ENCODE assay signal across 1 cellular context in the genomic region with DNA sequence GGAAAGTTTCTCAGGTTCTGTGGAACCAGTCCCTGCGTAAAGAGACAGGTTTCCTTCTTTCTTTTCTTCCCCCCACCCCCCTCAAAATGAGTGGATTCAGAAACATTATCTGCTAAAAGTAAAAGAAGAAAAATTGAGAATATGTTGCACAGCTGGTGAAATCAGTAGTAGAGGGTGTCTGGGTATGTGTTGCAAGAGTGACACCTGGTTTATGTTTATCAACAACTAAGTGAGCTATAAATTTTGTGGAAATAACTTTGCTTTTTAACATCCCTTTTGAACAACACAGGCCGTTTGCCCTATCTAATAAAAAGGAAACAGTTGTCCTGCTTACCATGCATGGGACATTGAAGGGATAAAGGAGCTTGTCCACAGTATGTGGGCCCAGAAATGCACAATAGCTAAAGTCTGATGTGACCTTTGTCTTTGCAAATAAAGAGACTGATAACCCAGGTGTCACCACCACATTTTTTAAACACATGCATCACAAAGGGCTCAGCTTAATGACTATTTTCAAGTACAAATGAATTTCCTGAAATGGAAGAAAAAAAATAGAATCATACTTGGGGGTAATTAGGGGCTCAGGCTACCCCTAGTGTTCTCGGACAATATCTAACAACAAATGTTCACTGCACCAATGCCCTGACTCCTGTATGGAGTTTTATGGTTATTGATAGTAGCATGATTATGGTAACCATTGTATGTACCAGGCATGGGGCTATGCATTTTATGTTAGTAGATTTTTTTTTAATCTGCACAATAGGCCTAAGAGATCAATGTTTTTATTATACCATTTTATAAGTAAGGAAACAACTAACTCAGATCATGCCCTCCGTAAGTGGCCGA.
A peak's percentile ranks its signal among the peaks of the same experiment; 100 is the strongest.
TF ChIP-seq lines count a peak whose summit lies in the region.

No MANE protein-coding gene starts in this region.

TF ChIP-seq in HepG2, 621 proteins besides CTCF, POLR2A, EP300 and RAD21 (continued from another document and continues in another):
- peak; percentile 64; the same call in 1 of the 2 replicates for TF ChIP-seq RERE (CRISPR knock-in tag; IDR thresholded peaks at IDR 0.05; ENCODE audit: low read depth)
- no peak for TF ChIP-seq GPBP1L1 (CRISPR knock-in tag; IDR thresholded peaks at IDR 0.05)
- TF ChIP-seq ZNF768 (CRISPR knock-in tag; IDR thresholded peaks at IDR 0.05), result no peak
- no peak for TF ChIP-seq MATR3 (CRISPR knock-in tag; IDR thresholded peaks at IDR 0.05)
- no peak for TF ChIP-seq MBD4 (IDR thresholded peaks at IDR 0.05; ENCODE audit: borderline replicate concordance, low read length)
- no peak for TF ChIP-seq SNAI1 (CRISPR knock-in tag; IDR thresholded peaks at IDR 0.05; ENCODE audit: borderline replicate concordance)
- TF ChIP-seq ZNF678 (CRISPR knock-in tag; IDR thresholded peaks at IDR 0.05), result no peak
- peak; percentile 49; the same call in 1 of the 2 replicates for TF ChIP-seq DMAP1 (CRISPR knock-in tag; IDR thresholded peaks at IDR 0.05)
- TF ChIP-seq ZSCAN5A (CRISPR knock-in tag; IDR thresholded peaks at IDR 0.05; ENCODE audit: borderline replicate concordance), result peak; percentile 23; the same call in 1 of the 2 replicates
- no peak for TF ChIP-seq CAMTA2 (CRISPR knock-in tag; IDR thresholded peaks at IDR 0.05; ENCODE audit: borderline replicate concordance)
- TF ChIP-seq ZNF850 (CRISPR knock-in tag; conservative IDR thresholded peaks at IDR 0.05), result no peak
- no peak for TF ChIP-seq UBTF (CRISPR knock-in tag; IDR thresholded peaks at IDR 0.05)
- peak; percentile 99 for TF ChIP-seq SOX5 (CRISPR knock-in tag; IDR thresholded peaks at IDR 0.05; ENCODE audit: borderline replicate concordance)
- TF ChIP-seq ERF (CRISPR knock-in tag; IDR thresholded peaks at IDR 0.05), result 0 out of 2 replicates have a peak, but pooled peaks have one; percentile 44
- TF ChIP-seq FOSL1 (CRISPR knock-in tag; IDR thresholded peaks at IDR 0.05; ENCODE audit: borderline replicate concordance), result no peak
- TF ChIP-seq, protein P1, sequence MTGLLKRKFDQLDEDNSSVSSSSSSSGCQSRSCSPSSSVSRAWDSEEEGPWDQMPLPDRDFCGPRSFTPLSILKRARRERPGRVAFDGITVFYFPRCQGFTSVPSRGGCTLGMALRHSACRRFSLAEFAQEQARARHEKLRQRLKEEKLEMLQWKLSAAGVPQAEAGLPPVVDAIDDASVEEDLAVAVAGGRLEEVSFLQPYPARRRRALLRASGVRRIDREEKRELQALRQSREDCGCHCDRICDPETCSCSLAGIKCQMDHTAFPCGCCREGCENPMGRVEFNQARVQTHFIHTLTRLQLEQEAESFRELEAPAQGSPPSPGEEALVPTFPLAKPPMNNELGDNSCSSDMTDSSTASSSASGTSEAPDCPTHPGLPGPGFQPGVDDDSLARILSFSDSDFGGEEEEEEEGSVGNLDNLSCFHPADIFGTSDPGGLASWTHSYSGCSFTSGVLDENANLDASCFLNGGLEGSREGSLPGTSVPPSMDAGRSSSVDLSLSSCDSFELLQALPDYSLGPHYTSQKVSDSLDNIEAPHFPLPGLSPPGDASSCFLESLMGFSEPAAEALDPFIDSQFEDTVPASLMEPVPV (CRISPR knock-in tag; IDR thresholded peaks at IDR 0.05), result 0 out of 2 replicates have a peak, but pooled peaks have one; percentile 44
- no peak; the same call in 1 of the 2 replicates for TF ChIP-seq ZNF816 (CRISPR knock-in tag; IDR thresholded peaks at IDR 0.05; ENCODE audit: borderline replicate concordance)
- peak; percentile 71 for TF ChIP-seq FOSL2 (CRISPR knock-in tag; IDR thresholded peaks at IDR 0.05)
- 0 out of 2 replicates have a peak, but pooled peaks have one; percentile 52 for TF ChIP-seq ZNF749 (CRISPR knock-in tag; IDR thresholded peaks at IDR 0.05; ENCODE audit: borderline replicate concordance)
- no peak for TF ChIP-seq ZNF577 (CRISPR knock-in tag; IDR thresholded peaks at IDR 0.05; ENCODE audit: borderline replicate concordance, low read depth)
- no peak for TF ChIP-seq NFYC (CRISPR knock-in tag; IDR thresholded peaks at IDR 0.05)
- peak; percentile 97 for TF ChIP-seq HNF4A (CRISPR knock-in tag; IDR thresholded peaks at IDR 0.05)
- no peak for TF ChIP-seq ZFP36L2 (CRISPR knock-in tag; IDR thresholded peaks at IDR 0.05)
- no peak for TF ChIP-seq ZNF354B (CRISPR knock-in tag; IDR thresholded peaks at IDR 0.05)
- TF ChIP-seq ZUFSP (CRISPR knock-in tag; IDR thresholded peaks at IDR 0.05; ENCODE audit: borderline replicate concordance), result no peak
- TF ChIP-seq, protein P2, sequence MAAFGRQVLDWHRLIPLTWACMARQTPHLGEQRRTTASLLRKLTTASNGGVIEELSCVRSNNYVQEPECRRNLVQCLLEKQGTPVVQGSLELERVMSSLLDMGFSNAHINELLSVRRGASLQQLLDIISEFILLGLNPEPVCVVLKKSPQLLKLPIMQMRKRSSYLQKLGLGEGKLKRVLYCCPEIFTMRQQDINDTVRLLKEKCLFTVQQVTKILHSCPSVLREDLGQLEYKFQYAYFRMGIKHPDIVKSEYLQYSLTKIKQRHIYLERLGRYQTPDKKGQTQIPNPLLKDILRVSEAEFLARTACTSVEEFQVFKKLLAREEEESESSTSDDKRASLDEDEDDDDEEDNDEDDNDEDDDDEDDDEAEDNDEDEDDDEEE (CRISPR knock-in tag; IDR thresholded peaks at IDR 0.05), result no peak
- TF ChIP-seq ZNF543 (CRISPR knock-in tag; IDR thresholded peaks at IDR 0.05), result 0 out of 2 replicates have a peak, but pooled peaks have one; percentile 65
- peak; percentile 64; the same call in 1 of the 2 replicates for TF ChIP-seq ZBTB20 (CRISPR knock-in tag; IDR thresholded peaks at IDR 0.05; ENCODE audit: borderline replicate concordance, low read depth)
- TF ChIP-seq NFE2 (CRISPR knock-in tag; IDR thresholded peaks at IDR 0.05), result no peak
- TF ChIP-seq NFE2L2 (IDR thresholded peaks at IDR 0.05; ENCODE audit: low read length), result no peak
- TF ChIP-seq, protein P3, sequence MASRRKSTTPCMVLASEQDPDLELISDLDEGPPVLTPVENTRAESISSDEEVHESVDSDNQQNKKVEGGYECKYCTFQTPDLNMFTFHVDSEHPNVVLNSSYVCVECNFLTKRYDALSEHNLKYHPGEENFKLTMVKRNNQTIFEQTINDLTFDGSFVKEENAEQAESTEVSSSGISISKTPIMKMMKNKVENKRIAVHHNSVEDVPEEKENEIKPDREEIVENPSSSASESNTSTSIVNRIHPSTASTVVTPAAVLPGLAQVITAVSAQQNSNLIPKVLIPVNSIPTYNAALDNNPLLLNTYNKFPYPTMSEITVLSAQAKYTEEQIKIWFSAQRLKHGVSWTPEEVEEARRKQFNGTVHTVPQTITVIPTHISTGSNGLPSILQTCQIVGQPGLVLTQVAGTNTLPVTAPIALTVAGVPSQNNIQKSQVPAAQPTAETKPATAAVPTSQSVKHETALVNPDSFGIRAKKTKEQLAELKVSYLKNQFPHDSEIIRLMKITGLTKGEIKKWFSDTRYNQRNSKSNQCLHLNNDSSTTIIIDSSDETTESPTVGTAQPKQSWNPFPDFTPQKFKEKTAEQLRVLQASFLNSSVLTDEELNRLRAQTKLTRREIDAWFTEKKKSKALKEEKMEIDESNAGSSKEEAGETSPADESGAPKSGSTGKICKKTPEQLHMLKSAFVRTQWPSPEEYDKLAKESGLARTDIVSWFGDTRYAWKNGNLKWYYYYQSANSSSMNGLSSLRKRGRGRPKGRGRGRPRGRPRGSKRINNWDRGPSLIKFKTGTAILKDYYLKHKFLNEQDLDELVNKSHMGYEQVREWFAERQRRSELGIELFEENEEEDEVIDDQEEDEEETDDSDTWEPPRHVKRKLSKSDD (CRISPR knock-in tag; IDR thresholded peaks at IDR 0.05; ENCODE audit: low read depth), result no peak
- TF ChIP-seq ZNF136 (CRISPR knock-in tag; IDR thresholded peaks at IDR 0.05; ENCODE audit: low read depth), result no peak
- no peak for TF ChIP-seq SKIL (CRISPR knock-in tag; IDR thresholded peaks at IDR 0.05; ENCODE audit: borderline replicate concordance)
- TF ChIP-seq NRL (CRISPR knock-in tag; IDR thresholded peaks at IDR 0.05; ENCODE audit: borderline replicate concordance), result no peak
